In the genomic region with DNA sequence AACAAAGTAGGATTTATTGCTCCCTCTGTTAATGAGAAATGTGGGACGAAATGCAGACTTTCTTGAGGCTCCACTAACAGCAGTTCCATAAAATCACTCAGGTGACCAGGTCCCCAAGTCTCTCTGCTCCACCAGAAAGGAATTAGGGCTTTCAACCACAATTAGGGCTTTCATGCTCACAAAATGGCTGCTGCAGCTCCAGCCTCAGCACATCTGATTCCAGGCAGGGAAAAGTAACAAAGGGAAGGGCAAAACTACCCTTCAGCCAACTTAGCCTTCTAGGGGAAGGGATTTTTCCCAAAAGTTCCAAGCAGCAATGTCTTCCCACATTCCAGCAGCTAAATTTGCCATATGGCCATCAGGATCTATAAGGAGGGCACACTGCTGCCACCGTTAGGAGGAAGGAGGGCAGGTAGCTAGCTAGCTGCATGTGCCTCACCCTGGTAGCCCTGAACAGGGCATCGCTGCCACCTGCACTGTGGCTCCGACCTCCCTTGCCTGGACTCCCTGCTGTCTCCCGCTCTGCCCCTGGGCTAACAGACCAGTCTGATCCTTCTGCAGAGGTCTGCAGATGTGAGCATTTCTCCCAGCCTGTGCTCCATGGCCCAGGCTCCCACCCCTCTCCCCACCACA, we compare ENCODE assay signal across 2 cellular contexts.
TF ChIP-seq lines count a peak whose summit lies in the region.

No MANE protein-coding gene starts in this region.

TF ChIP-seq in Ishikawa, 13 proteins besides CTCF, POLR2A, EP300 and RAD21:
- TF ChIP-seq, protein P1, sequence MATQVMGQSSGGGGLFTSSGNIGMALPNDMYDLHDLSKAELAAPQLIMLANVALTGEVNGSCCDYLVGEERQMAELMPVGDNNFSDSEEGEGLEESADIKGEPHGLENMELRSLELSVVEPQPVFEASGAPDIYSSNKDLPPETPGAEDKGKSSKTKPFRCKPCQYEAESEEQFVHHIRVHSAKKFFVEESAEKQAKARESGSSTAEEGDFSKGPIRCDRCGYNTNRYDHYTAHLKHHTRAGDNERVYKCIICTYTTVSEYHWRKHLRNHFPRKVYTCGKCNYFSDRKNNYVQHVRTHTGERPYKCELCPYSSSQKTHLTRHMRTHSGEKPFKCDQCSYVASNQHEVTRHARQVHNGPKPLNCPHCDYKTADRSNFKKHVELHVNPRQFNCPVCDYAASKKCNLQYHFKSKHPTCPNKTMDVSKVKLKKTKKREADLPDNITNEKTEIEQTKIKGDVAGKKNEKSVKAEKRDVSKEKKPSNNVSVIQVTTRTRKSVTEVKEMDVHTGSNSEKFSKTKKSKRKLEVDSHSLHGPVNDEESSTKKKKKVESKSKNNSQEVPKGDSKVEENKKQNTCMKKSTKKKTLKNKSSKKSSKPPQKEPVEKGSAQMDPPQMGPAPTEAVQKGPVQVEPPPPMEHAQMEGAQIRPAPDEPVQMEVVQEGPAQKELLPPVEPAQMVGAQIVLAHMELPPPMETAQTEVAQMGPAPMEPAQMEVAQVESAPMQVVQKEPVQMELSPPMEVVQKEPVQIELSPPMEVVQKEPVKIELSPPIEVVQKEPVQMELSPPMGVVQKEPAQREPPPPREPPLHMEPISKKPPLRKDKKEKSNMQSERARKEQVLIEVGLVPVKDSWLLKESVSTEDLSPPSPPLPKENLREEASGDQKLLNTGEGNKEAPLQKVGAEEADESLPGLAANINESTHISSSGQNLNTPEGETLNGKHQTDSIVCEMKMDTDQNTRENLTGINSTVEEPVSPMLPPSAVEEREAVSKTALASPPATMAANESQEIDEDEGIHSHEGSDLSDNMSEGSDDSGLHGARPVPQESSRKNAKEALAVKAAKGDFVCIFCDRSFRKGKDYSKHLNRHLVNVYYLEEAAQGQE (IDR thresholded peaks at IDR 0.05; ENCODE audit: low read depth), result no peak
- TF ChIP-seq TEAD4 (IDR thresholded peaks at IDR 0.05) (no peak), NFIC (IDR thresholded peaks at IDR 0.05) (no peak), CEBPB (IDR thresholded peaks at IDR 0.05) (no peak), TAF1 (IDR thresholded peaks at IDR 0.05; ENCODE audit: low read depth) (no peak), TCF12 (IDR thresholded peaks at IDR 0.05; ENCODE audit: low read depth) (no peak), CREB1 (IDR thresholded peaks at IDR 0.05; ENCODE audit: low read depth) (no peak), EGR1 (IDR thresholded peaks at IDR 0.05) (no peak), YY1 (IDR thresholded peaks at IDR 0.05; ENCODE audit: low read depth) (no peak), FOXM1 (IDR thresholded peaks at IDR 0.05; ENCODE audit: borderline replicate concordance, low read depth) (no peak), ZBTB7A (IDR thresholded peaks at IDR 0.05; ENCODE audit: low read depth) (no peak)
- TF ChIP-seq, protein P2, sequence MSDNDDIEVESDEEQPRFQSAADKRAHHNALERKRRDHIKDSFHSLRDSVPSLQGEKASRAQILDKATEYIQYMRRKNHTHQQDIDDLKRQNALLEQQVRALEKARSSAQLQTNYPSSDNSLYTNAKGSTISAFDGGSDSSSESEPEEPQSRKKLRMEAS (IDR thresholded peaks at IDR 0.05), result no peak
- TF ChIP-seq, protein P3, sequence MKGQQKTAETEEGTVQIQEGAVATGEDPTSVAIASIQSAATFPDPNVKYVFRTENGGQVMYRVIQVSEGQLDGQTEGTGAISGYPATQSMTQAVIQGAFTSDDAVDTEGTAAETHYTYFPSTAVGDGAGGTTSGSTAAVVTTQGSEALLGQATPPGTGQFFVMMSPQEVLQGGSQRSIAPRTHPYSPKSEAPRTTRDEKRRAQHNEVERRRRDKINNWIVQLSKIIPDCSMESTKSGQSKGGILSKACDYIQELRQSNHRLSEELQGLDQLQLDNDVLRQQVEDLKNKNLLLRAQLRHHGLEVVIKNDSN (IDR thresholded peaks at IDR 0.05), result no peak

TF ChIP-seq in HepG2, 621 proteins besides CTCF, POLR2A, EP300 and RAD21:
- TF ChIP-seq SNAPC2 (CRISPR knock-in tag; IDR thresholded peaks at IDR 0.05) (no peak), ELF3 (CRISPR knock-in tag; IDR thresholded peaks at IDR 0.05) (no peak)
TF ChIP-seq in HepG2: peak in this region for 0.
